15 cellular contexts compared by ENCODE assay signal in the genomic region with DNA sequence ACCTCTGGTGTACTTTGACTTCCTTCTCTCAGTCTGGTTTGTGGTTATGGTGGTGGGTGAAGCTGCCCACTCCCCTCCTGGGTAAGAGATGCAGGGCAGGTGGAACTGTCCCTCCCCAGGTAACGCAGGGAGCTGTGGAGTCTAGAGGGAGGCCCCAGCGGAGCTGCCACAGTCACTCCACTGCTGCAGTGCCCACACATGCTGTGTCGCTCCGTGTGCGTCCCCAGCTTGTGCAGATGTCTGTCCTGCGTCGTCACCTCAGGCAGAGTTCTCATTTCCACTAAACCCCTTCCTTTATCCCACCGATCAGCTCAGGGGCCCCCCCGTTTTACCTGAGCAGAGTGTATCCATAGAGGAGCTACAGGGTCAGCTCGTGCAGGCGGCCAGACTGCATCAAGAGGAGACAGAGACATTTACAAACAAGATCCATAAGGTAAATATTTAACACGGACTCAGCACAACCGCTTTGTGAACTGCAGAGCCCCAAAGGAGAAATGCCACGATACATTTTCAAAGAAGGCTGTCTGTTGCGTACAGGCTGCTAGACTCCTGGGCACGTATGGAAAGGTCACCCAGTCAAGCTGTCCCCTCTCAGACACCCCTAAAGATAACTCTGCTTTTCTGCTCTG.
"Had no signal": no experiment of that assay in that cellular context is flagged by ENCODE, and none has a peak within 500 bp of the region (broad histone marks: within the 10 kb centered on the region; RNA-seq: fewer than 3 reads in every experiment).

No MANE protein-coding gene starts in this region.

- ATAC-seq: activated naive CD8-positive, alpha-beta T cell treated with anti-CD3 and anti-CD28 coated beads, Interleukin-2, amount 50 U/mL, for 24 hours; foreskin keratinocyte; left lung; pancreas; stimulated activated effector memory CD8-positive, alpha-beta T cell treated with anti-CD3 and anti-CD28 coated beads, Interleukin-12 subunit alpha, Interleukin-12 subunit beta, amount 100 ng/mL, for 72 hours had no signal

- H3K4me1 Mint-ChIP-seq: activated CD4-positive, alpha-beta memory T cell treated with anti-CD3 and anti-CD28 coated beads, Interleukin-2, amount 10 ng/mL, durations not matched to agents 7 days and 5 days; stimulated activated effector memory CD8-positive, alpha-beta T cell treated with anti-CD3 and anti-CD28 coated beads, Interleukin-12 subunit alpha, Interleukin-12 subunit beta, amount 100 ng/mL, for 72 hours had no signal

- H3K27me3 ChIP-seq: ascending aorta, esophagus squamous epithelium, foreskin keratinocyte, left lung, pancreas, transverse colon had no signal

- H3K27ac ChIP-seq: ascending aorta, esophagus squamous epithelium, foreskin keratinocyte, left lung, pancreas had no signal

- H3K9me3 ChIP-seq: ascending aorta, esophagus squamous epithelium, left lung, pancreas, transverse colon had no signal

- DNase-seq: activated CD4-positive, alpha-beta memory T cell treated with anti-CD3 and anti-CD28 coated beads, Interleukin-2, amount 10 ng/mL, durations not matched to agents 7 days and 5 days; activated CD4-positive, alpha-beta T cell treated with anti-CD3 and anti-CD28 coated beads for 1 hour; activated naive CD4-positive, alpha-beta T cell; activated naive CD8-positive, alpha-beta T cell treated with anti-CD3 and anti-CD28 coated beads, Interleukin-2, amount 50 U/mL, for 24 hours; esophagus squamous epithelium; foreskin keratinocyte; left lung; pancreas; transverse colon had no signal

- H3K27me3 Mint-ChIP-seq: activated naive CD8-positive, alpha-beta T cell treated with anti-CD3 and anti-CD28 coated beads, Interleukin-2, amount 50 U/mL, for 24 hours had no signal

- H3K36me3 Mint-ChIP-seq: stimulated activated effector memory CD8-positive, alpha-beta T cell treated with anti-CD3 and anti-CD28 coated beads, Interleukin-12 subunit alpha, Interleukin-12 subunit beta, amount 100 ng/mL, for 72 hours had no signal

- H3K4me3 ChIP-seq: ascending aorta, esophagus squamous epithelium, left lung, pancreas, transverse colon had no signal

- H3K27ac Mint-ChIP-seq: activated CD4-positive, alpha-beta memory T cell treated with anti-CD3 and anti-CD28 coated beads, Interleukin-2, amount 10 ng/mL, durations not matched to agents 7 days and 5 days; activated naive CD8-positive, alpha-beta T cell treated with anti-CD3 and anti-CD28 coated beads, Interleukin-2, amount 50 U/mL, for 24 hours; activated T-helper 1 cell treated with anti-CD3 and anti-CD28 coated beads, Interleukin-12 subunit alpha, Interleukin-12 subunit beta, Interleukin-2, Interleukin-4 antibody, amounts not matched to agents 30 ng/mL and 10 ng/mL and 1 ng/mL, durations not matched to agents 14 hours and 24 hours and 36 hours; stimulated activated effector memory CD8-positive, alpha-beta T cell treated with anti-CD3 and anti-CD28 coated beads, Interleukin-12 subunit alpha, Interleukin-12 subunit beta, amount 100 ng/mL, for 72 hours had no signal

- H3K4me1 ChIP-seq: ascending aorta, left lung had no signal

- FAIRE-seq: bronchial epithelial cell, colon, islet of Langerhans, pancreas had no signal

- H3K9me3 Mint-ChIP-seq: activated CD4-positive, alpha-beta memory T cell treated with anti-CD3 and anti-CD28 coated beads, Interleukin-2, amount 10 ng/mL, durations not matched to agents 7 days and 5 days; activated naive CD8-positive, alpha-beta T cell treated with anti-CD3 and anti-CD28 coated beads, Interleukin-2, amount 50 U/mL, for 24 hours; activated T-helper 1 cell treated with anti-CD3 and anti-CD28 coated beads, Interleukin-12 subunit alpha, Interleukin-12 subunit beta, Interleukin-2, Interleukin-4 antibody, amounts not matched to agents 30 ng/mL and 10 ng/mL and 1 ng/mL, durations not matched to agents 14 hours and 24 hours and 36 hours; stimulated activated effector memory CD8-positive, alpha-beta T cell treated with anti-CD3 and anti-CD28 coated beads, Interleukin-12 subunit alpha, Interleukin-12 subunit beta, amount 100 ng/mL, for 72 hours had no signal

- H3K36me3 ChIP-seq: ascending aorta, left lung, pancreas, transverse colon had no signal

- H3K4me3 Mint-ChIP-seq: activated CD4-positive, alpha-beta memory T cell treated with anti-CD3 and anti-CD28 coated beads, Interleukin-2, amount 10 ng/mL, durations not matched to agents 7 days and 5 days; activated naive CD8-positive, alpha-beta T cell treated with anti-CD3 and anti-CD28 coated beads, Interleukin-2, amount 50 U/mL, for 24 hours; activated T-helper 1 cell treated with anti-CD3 and anti-CD28 coated beads, Interleukin-12 subunit alpha, Interleukin-12 subunit beta, Interleukin-2, Interleukin-4 antibody, amounts not matched to agents 30 ng/mL and 10 ng/mL and 1 ng/mL, durations not matched to agents 14 hours and 24 hours and 36 hours; stimulated activated effector memory CD8-positive, alpha-beta T cell treated with anti-CD3 and anti-CD28 coated beads, Interleukin-12 subunit alpha, Interleukin-12 subunit beta, amount 100 ng/mL, for 72 hours had no signal
